In genomic region chrX:41935827-41936226, GRCh38 we compare ENCODE assay signal across 17 cellular contexts. TPM values are rescaled to one million over a fixed set of nuclear protein-coding genes. Genes with fewer than 3 reads are reported as not detected.
DNase-seq lines count a peak whose midpoint lies in the region; FAIRE-seq and TF ChIP-seq lines count a peak whose summit lies in the region.
"Had no signal": no experiment of that assay in that cellular context is flagged by ENCODE, and none has a peak within 500 bp of the region (broad histone marks: within the 10 kb centered on the region; RNA-seq: fewer than 3 reads in every experiment).

No MANE protein-coding gene starts in this region.

- no peak for TF ChIP-seq POLR2A in GM12892 (IDR thresholded peaks at IDR 0.05; ENCODE audit: low read depth, low read length)

- intact Hi-C loops in Calu3 (cut with micrococcal nuclease; ENCODE audit: unreplicated experiment), result no loop called here

- H3K4me3 ChIP-seq in epithelial cell of esophagus (ENCODE audit: low read length), result no peak overlapping the region
- H3K4me3 ChIP-seq: A549, HAP-1 had no signal

- no peak for DNase-seq in GM12892 (ENCODE audit: insufficient read length)
- peak; percentile 18 for DNase-seq in M059J (ENCODE audit: low read depth)
- peak; percentile 16 for DNase-seq in epithelial cell of esophagus (ENCODE audit: low read depth)
- DNase-seq in nephron progenitor cell, result no peak
- DNase-seq in AG20443 (ENCODE audit: low spot score), result no peak
- DNase-seq in Calu3, result no peak
- no peak for DNase-seq in activated naive CD4-positive, alpha-beta T cell (lab: John Stamatoyannopoulos, UW)
- DNase-seq in SHP77 (lab: John Stamatoyannopoulos, UW), result no peak
- DNase-seq: DND-41, GDM1 had no signal

- H3K36me3 Mint-ChIP-seq in nephron progenitor cell (ENCODE audit: low read depth) (peaks cover under 1% of the 10 kb centered on the region), Calu3 (ENCODE audit: insufficient read depth, unreplicated experiment) (no peaks in the 10 kb centered on the region)
- H3K36me3 Mint-ChIP-seq: CD14-positive monocyte had no signal

- no TSS peak for BruUV-seq in Calu3 (replicated peaks; lab: Mats Ljungman, UMichigan)

- H3K4me1 Mint-ChIP-seq in nephron progenitor cell (peaks cover 32% of the 10 kb centered on the region), Calu3 (ENCODE audit: low read depth, unreplicated experiment) (no peaks in the 10 kb centered on the region)
- H3K4me1 Mint-ChIP-seq: CD14-positive monocyte had no signal

- TF ChIP-seq CTCF in epithelial cell of esophagus (IDR thresholded peaks at IDR 0.05; ENCODE audit: insufficient read depth, low read depth, low read length, missing control alignments) (no peak), nephron progenitor cell (IDR thresholded peaks at IDR 0.05) (no peak), Calu3 (IDR thresholded peaks at IDR 0.05; ENCODE audit: unreplicated experiment) (no peak)

- H3K9me3 Mint-ChIP-seq in nephron progenitor cell (peaks cover 25% of the 10 kb centered on the region), Calu3 (ENCODE audit: low read depth, unreplicated experiment) (no peaks in the 10 kb centered on the region)

- peaks cover 2% of the 10 kb centered on the region for H3K27me3 Mint-ChIP-seq in nephron progenitor cell (ENCODE audit: low read depth, poor library complexity)
- H3K27me3 Mint-ChIP-seq in Calu3 (ENCODE audit: unreplicated experiment), result no peaks in the 10 kb centered on the region

- CTCF ChIA-PET in Calu3 (lab: Charles Lee), result no interaction called here

- FAIRE-seq in GM12892 (lab: Jason Lieb, UNC), result peak; percentile 33
- FAIRE-seq: A549, GM19239, H1, HepG2, HTR-8/SVneo had no signal

- H3K27ac Mint-ChIP-seq in nephron progenitor cell (peak overlapping the region; percentile 34), Calu3 (ENCODE audit: unreplicated experiment) (no peak overlapping the region)
- H3K27ac Mint-ChIP-seq: CD14-positive monocyte had no signal

- H3K4me3 Mint-ChIP-seq in nephron progenitor cell, result no peak overlapping the region
- H3K4me3 Mint-ChIP-seq in Calu3 (ENCODE audit: low read depth, unreplicated experiment), result no peak overlapping the region
- H3K4me3 Mint-ChIP-seq: CD14-positive monocyte had no signal

RNA-seq across cellular contexts. Expression of gene CASK, which starts 12.5 kb away (rescaled TPM):
- polyA plus RNA-seq in GM12892 (2012; ENCODE audit: missing spikeins), result 7.0 TPM
- 31.5 and 52.7 TPM in 2 replicates for total RNA-seq in M059J (2014; rRNA removed; shearing (Covaris generic))
- 138 and 157 TPM in 2 replicates for total RNA-seq in Calu3 (2022)

Comparison
In these comparisons a context has a peak if more than half of its experiments do, and no peak if none do; other contexts are left out.
1. DNase-seq: peak in M059J (single experiment) and epithelial cell of esophagus (single experiment); none in GM12892 (single experiment), nephron progenitor cell (single experiment), AG20443 (single experiment), Calu3 (single experiment), activated naive CD4-positive, alpha-beta T cell (0 of 4) and SHP77 (0 of 2).